ENCODE assay signal across 8 cellular contexts in the genomic region with DNA sequence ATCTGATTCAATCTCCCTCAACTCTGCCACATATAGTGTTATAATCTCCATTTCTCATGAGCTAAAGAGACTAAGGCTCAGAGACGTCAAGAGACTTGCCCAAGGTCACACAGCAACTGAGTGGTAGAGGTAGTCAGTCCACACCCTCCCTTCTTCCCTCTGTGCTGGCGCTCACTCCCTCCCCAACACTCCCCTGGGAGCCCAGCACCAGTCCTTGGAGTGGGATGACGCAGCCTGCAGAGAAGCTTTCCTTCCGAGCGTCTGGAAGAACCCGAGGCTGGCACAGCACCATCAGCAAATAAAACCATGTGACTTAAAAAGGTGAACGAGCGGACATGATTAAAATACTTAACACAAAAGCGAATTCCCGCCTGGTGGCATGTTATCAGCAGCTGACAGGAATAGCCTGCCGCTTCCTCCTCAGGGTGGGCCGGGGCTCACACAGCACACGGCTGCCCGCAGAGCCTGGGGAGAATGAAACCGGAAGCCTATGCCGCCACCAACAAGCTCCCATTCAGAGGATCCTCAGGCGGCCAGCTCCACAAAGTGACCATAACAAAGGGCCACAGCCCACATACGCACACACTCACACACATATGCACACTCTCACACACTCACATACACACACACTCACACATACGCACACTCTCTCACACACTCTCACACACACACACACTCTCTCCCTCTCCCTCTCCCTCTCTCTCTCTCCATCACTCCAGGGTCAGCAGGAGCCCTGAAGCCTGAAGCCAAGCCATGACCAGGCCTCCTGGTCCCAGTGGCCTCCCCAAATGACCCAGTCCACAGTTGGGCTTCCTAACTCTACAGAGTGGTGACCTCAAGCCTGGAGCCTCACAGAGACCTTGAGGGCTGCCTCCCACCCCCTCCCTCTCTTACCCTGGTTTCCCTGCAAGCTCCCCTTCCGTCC.
DNase-seq lines count a peak whose midpoint lies in the region; ATAC-seq, FAIRE-seq and TF ChIP-seq lines count a peak whose summit lies in the region.

No MANE protein-coding gene starts in this region.

- peaks cover 56% of the 10 kb centered on the region for H3K4me1 Mint-ChIP-seq in memory B cell

- H3K4ac ChIP-seq in H1 (replicated peaks; ENCODE audit: insufficient read length, low read depth, low read length): no peak overlapping the region

- H3K4me1 ChIP-seq in H1 (replicated peaks in 1 of 4; ENCODE audit: control insufficient read depth in 3 of 4, insufficient read depth in 4 of 4, low read length in 3 of 4): peaks cover 18 to 45% (median 28%) of the 10 kb centered on the region in 4 experiments
- H3K4me1 ChIP-seq in thyroid gland: peaks cover 18 to 25% of the 10 kb centered on the region in 2 donors

- no peaks in the 10 kb centered on the region for H3K36me3 Mint-ChIP-seq in memory B cell

- no peak for TF ChIP-seq CTCF in GM06990 (IDR thresholded peaks at IDR 0.05; ENCODE audit: insufficient read depth, low read length, poor library complexity, severe bottlenecking)
- no peak for TF ChIP-seq CTCF in H1 (IDR thresholded peaks at IDR 0.05; ENCODE audit: control extremely low read depth in 1 of 3, insufficient read depth in 1 of 3, low read depth in 1 of 3, low read length in 3 of 3)
- TF ChIP-seq CTCF in thyroid gland (IDR thresholded peaks at IDR 0.05): no peak

- no peak overlapping the region for H3K23ac ChIP-seq in H1 (ENCODE audit: insufficient read length)

- H4K91ac ChIP-seq in H1 (replicated peaks; ENCODE audit: insufficient read length, low read length): peak overlapping the region; percentile 98

- H3K36me3 ChIP-seq in GM06990 (ENCODE audit: control insufficient read depth, insufficient read depth, low read length) (peaks cover 3% of the 10 kb centered on the region; the same call in 1 of the 2 replicates), SK-N-MC (ENCODE audit: insufficient read depth, low read length) (no peaks in the 10 kb centered on the region), H1 (ENCODE audit: control insufficient read depth in 2 of 4, insufficient read depth in 4 of 4, low read length in 3 of 4) (no peaks in the 10 kb centered on the region), thyroid gland (no peaks in the 10 kb centered on the region)

- H2BK20ac ChIP-seq in H1 (ENCODE audit: low read length): peak overlapping the region; percentile 95; the same call in 1 of the 2 replicates

- intact Hi-C loops in thyroid gland (cut with DNase I): no loop called here

- H3K79me2 ChIP-seq in H1 (ENCODE audit: control insufficient read depth in 1 of 2, insufficient read depth in 2 of 2, low read length in 2 of 2): peaks cover 0 to 10% of the 10 kb centered on the region in 2 experiments; a peak in 2 of 4 replicates

- H2AFZ ChIP-seq in H1 (ENCODE audit: low read length): no peak overlapping the region

- peak in 1 of 2 experiments; percentile 1; a peak in 1 of 3 replicates for TF ChIP-seq EP300 in H1 (IDR thresholded peaks at IDR 0.05; ENCODE audit: borderline replicate concordance in 1 of 2, low read depth in 2 of 2, low read length in 2 of 2)

- H3K27ac Mint-ChIP-seq in memory B cell: peak overlapping the region; percentile 84

- no peak for FAIRE-seq in H1 (lab: Jason Lieb, UNC)

- H3K18ac ChIP-seq in H1 (ENCODE audit: extremely low read depth, low read length): peak overlapping the region; percentile 94

- TF ChIP-seq POLR2A in H1 (IDR thresholded peaks at IDR 0.05; ENCODE audit: control extremely low read depth in 1 of 2, low read depth in 2 of 2, low read length in 2 of 2): no peak
- no peak for TF ChIP-seq POLR2A in thyroid gland (IDR thresholded peaks at IDR 0.05)

- no peak overlapping the region for H3K14ac ChIP-seq in H1 (ENCODE audit: insufficient read length)

- H4K5ac ChIP-seq in H1 (ENCODE audit: insufficient read length, low read depth, low read length): peak overlapping the region; percentile 8

- no peak overlapping the region for H3K9ac ChIP-seq in SK-N-MC (ENCODE audit: insufficient read length)
- peak overlapping the region in 3 of 4 experiments; percentile 24 to 49 (median 35); a peak in 4 of 7 replicates for H3K9ac ChIP-seq in H1 (replicated peaks in 1 of 4; ENCODE audit: extremely low read depth in 1 of 4, low read depth in 3 of 4, low read length in 3 of 4)

- H3K56ac ChIP-seq in H1 (replicated peaks; ENCODE audit: insufficient read length, low read depth, low read length): no peak overlapping the region

- peak; percentile 57 for DNase-seq in GM06990 (ENCODE audit: extremely low read depth, insufficient read length)
- no peak for DNase-seq in SK-N-MC (ENCODE audit: low read depth, low spot score)
- peak; percentile 29 to 55 for DNase-seq in H1 (ENCODE audit: low read depth in 1 of 2, low spot score in 2 of 2)
- no peak for DNase-seq in memory B cell (ENCODE audit: low spot score in 2 of 2)
- DNase-seq in thyroid gland: peak; percentile 22 to 37
- no peak for DNase-seq in GM19240 (ENCODE audit: insufficient read length, low spot score)
- DNase-seq in NCI-H128 (lab: John Stamatoyannopoulos, UW; ENCODE audit: unreplicated experiment): no peak

- no peaks in the 10 kb centered on the region for H3K27me3 Mint-ChIP-seq in memory B cell

- TF ChIP-seq RAD21 in H1 (IDR thresholded peaks at IDR 0.05 in 1 of 2, conservative IDR thresholded peaks at IDR 0.05 in 1 of 2; ENCODE audit: low read depth in 2 of 2, low read length in 2 of 2): no peak

- peak overlapping the region; percentile 99 for H2BK5ac ChIP-seq in H1 (ENCODE audit: low read depth, low read length)

- H3K27ac ChIP-seq in SK-N-MC: no peak overlapping the region
- H3K27ac ChIP-seq in H1 (ENCODE audit: low read depth, low read length): peak overlapping the region; percentile 66; the same call in 1 of the 2 replicates
- H3K27ac ChIP-seq in thyroid gland: peak overlapping the region in 2 of 3 donors; percentile 37 to 47

- peaks cover 4% of the 10 kb centered on the region; the same call in 1 of the 2 replicates for H3K23me2 ChIP-seq in H1 (ENCODE audit: low read depth, low read length)

- CTCF ChIA-PET in H1 (lab: Charles Lee; ENCODE audit: partially characterized antibody): interaction anchor here (0.7 to 1.8 kb wide), 3 partner anchors 43 to 468 kb away, joined by 3 to 7 read pairs (median 4); no protein-coding TSS in a partner anchor

- 24% methylated on average over 18 of the region's 20 CpGs; no CpG with 5 or more reads in 1 of the 2 experiments for WGBS in H1 (ENCODE audit: extremely low coverage in 1 of 2, insufficient coverage in 1 of 2, insufficient read length in 1 of 2, insufficient replicate concordance in 2 of 2, low coverage in 1 of 2, low lambda C conversion rate in 2 of 2, missing lambda C conversion rate in 1 of 2), 2 experiments
- 70% methylated on average over 20 of the region's 20 CpGs for WGBS in thyroid gland, 2 donors

- POLR2A ChIA-PET in H1 (lab: Charles Lee; ENCODE audit: partially characterized antibody): interaction anchor here (0.6 to 1.3 kb wide), 7 partner anchors 8 to 585 kb away, joined by 3 to 6 read pairs (median 3); a partner anchor contains a TSS

- H3K27me3 ChIP-seq in GM06990 (replicated peaks; ENCODE audit: control insufficient read depth, insufficient read depth, low read length) (no peaks in the 10 kb centered on the region), H1 (replicated peaks in 1 of 4; ENCODE audit: control insufficient read depth in 3 of 4, extremely low read depth in 1 of 4, insufficient read depth in 3 of 4, low read length in 3 of 4) (no peaks in the 10 kb centered on the region), thyroid gland (no peaks in the 10 kb centered on the region)

- H2BK12ac ChIP-seq in H1 (ENCODE audit: low read depth, low read length): peak overlapping the region; percentile 99

- H3K9me3 ChIP-seq in SK-N-MC (ENCODE audit: low read depth, low read length): no peaks in the 10 kb centered on the region
- no peaks in the 10 kb centered on the region for H3K9me3 ChIP-seq in H1 (ENCODE audit: insufficient read depth in 2 of 2, low read depth in 1 of 2, low read length in 1 of 2)
- H3K9me3 ChIP-seq in thyroid gland: no peaks in the 10 kb centered on the region

- H3K4me3 ChIP-seq in GM06990 (replicated peaks; ENCODE audit: low read depth, low read length) (peak overlapping the region; percentile 16), SK-N-MC (peak overlapping the region; percentile 1; the same call in 1 of the 2 replicates), H1 (ENCODE audit: extremely low read depth in 1 of 4, insufficient read depth in 2 of 4, low read depth in 3 of 4, low read length in 4 of 4) (peak overlapping the region; percentile 22 to 49 (median 28); a peak in 7 of 8 replicates), thyroid gland (replicated peaks in 1 of 3) (no peak overlapping the region)

- 0 out of 2 replicates have a peak overlapping the region, but pooled peaks have one; percentile 74 for H4K8ac ChIP-seq in H1 (ENCODE audit: extremely low read depth, insufficient read depth, low read length)

- peak; percentile 35 for ATAC-seq in HG03108 (IDR thresholded peaks at IDR 0.05; ENCODE audit: unreplicated experiment)
- peak; percentile 44 for ATAC-seq in memory B cell (ENCODE audit: low read depth)

- H2AK5ac ChIP-seq in H1 (ENCODE audit: low read depth, low read length): peak overlapping the region; percentile 98; the same call in 1 of the 2 replicates

- H3K4me3 Mint-ChIP-seq in memory B cell: peak overlapping the region; percentile 84

- peak overlapping the region; percentile 51 for H2BK120ac ChIP-seq in H1 (replicated peaks; ENCODE audit: low read depth, low read length)

- no peaks in the 10 kb centered on the region for H3K79me1 ChIP-seq in H1 (ENCODE audit: low read depth, low read length)

- H4K20me1 ChIP-seq in H1 (replicated peaks in 1 of 2; ENCODE audit: control insufficient read depth in 1 of 2, insufficient read depth in 2 of 2, low read length in 2 of 2): no peaks in the 10 kb centered on the region

- no peaks in the 10 kb centered on the region for H3K9me3 Mint-ChIP-seq in memory B cell

- peak overlapping the region; percentile 65 to 97 for H3K4me2 ChIP-seq in H1 (ENCODE audit: insufficient read depth in 1 of 2, low read depth in 2 of 2, low read length in 2 of 2)

- H2BK15ac ChIP-seq in H1 (ENCODE audit: low read length): peak overlapping the region; percentile 84

TF ChIP-seq in H1, 55 proteins besides CTCF, POLR2A, EP300 and RAD21 (continues in another document):
- 0 out of 2 replicates have a peak, but pooled peaks have one; percentile 27 for TF ChIP-seq EGR1 (IDR thresholded peaks at IDR 0.05; ENCODE audit: borderline replicate concordance, low read depth, low read length)
- TF ChIP-seq KDM1A (IDR thresholded peaks at IDR 0.05; ENCODE audit: borderline replicate concordance, low read length): peak; percentile 96
- TF ChIP-seq SP1 (IDR thresholded peaks at IDR 0.05; ENCODE audit: low read depth, low read length): 0 out of 2 replicates have a peak, but pooled peaks have one; percentile 14
- peak; percentile 80 for TF ChIP-seq ASH2L (IDR thresholded peaks at IDR 0.05; ENCODE audit: low read length)
- peak; percentile 90 for TF ChIP-seq CTBP2 (IDR thresholded peaks at IDR 0.05; ENCODE audit: borderline replicate concordance, insufficient read depth, insufficient read length, low read length)
- peak in 1 of 2 experiments; percentile 24; a peak in 1 of 4 replicates for TF ChIP-seq HDAC2 (IDR thresholded peaks at IDR 0.05; ENCODE audit: borderline replicate concordance in 1 of 2, low read depth in 2 of 2, low read length in 2 of 2)
- peak; percentile 22; the same call in 1 of the 2 replicates for TF ChIP-seq CREB1 (IDR thresholded peaks at IDR 0.05)

Comparison
In these comparisons a context has a peak if more than half of its experiments do, and no peak if none do; other contexts are left out.
1. DNase-seq: peak in GM06990 (single experiment), H1 (2 of 2) and thyroid gland (2 of 2); none in SK-N-MC (single experiment), memory B cell (0 of 2), GM19240 (single experiment) and NCI-H128 (single experiment).
2. H3K4me3 ChIP-seq: peak in GM06990 (single experiment), SK-N-MC (single experiment) and H1 (4 of 4); none in thyroid gland (0 of 3).